17 cellular contexts compared by ENCODE assay signal in the genomic region with DNA sequence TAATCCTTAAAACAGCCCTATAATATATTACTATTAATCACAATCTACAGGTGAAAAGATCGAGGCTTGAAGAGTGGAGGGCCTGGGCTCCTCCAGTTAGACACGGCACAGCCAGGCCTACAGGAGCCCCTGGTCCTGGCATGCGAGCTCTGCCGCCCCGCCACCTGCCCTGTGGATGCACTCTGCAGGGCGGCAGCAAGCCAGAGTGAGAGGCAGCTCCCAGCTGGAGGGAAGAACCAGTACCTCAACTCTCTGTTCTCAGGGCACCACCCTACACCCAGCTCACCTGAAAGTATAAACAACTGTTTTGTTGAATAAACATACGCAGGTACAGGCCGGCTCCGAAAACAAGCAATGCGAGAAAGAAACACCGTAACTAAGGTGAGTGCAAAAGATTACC.
"Had no signal": no experiment of that assay in that cellular context is flagged by ENCODE, and none has a peak within 500 bp of the region (broad histone marks: within the 10 kb centered on the region; RNA-seq: fewer than 3 reads in every experiment).

No MANE protein-coding gene starts in this region.

- H3K9me3 Mint-ChIP-seq: neural crest cell had no signal

- H3K36me3 ChIP-seq: vagina had no signal

- H3K4me1 ChIP-seq: heart left ventricle, tibial artery, upper lobe of left lung, vagina had no signal

- H3K27me3 ChIP-seq: dorsolateral prefrontal cortex, heart left ventricle, tibial artery, upper lobe of left lung, vagina had no signal

- H3K27me3 Mint-ChIP-seq: naive thymus-derived CD8-positive, alpha-beta T cell had no signal

- ATAC-seq: heart left ventricle; mucosa of descending colon; naive thymus-derived CD8-positive, alpha-beta T cell; right cardiac atrium had no signal

- H3K27ac ChIP-seq: heart left ventricle, tibial artery, upper lobe of left lung, vagina had no signal

- H3K9me3 ChIP-seq: heart left ventricle, mucosa of descending colon, tibial artery, upper lobe of left lung, vagina had no signal

- H3K4me3 ChIP-seq: dorsolateral prefrontal cortex, heart left ventricle, mucosa of descending colon, tibial artery, upper lobe of left lung, vagina had no signal

- H3K4me3 Mint-ChIP-seq: naive thymus-derived CD8-positive, alpha-beta T cell; neural crest cell had no signal

- DNase-seq: cortex of kidney; dorsolateral prefrontal cortex; effector CD8-positive, alpha-beta T cell; heart left ventricle; hippocampal formation; kidney glomerular epithelial cell; mucosa of descending colon; naive thymus-derived CD8-positive, alpha-beta T cell; posterior cingulate gyrus; right cardiac atrium; small intestine; stimulated activated CD4-positive, alpha-beta T cell treated with anti-CD3 and anti-CD28 coated beads, Interleukin-12 subunit alpha, Interleukin-12 subunit beta, amount 100 ng/mL, for 4 hours; stimulated activated naive CD4-positive, alpha-beta T cell treated with Interleukin-2 at 50 U/mL for 16 hours; tibial artery had no signal
